ENCODE assay signal across 9 cellular contexts in the genomic region with DNA sequence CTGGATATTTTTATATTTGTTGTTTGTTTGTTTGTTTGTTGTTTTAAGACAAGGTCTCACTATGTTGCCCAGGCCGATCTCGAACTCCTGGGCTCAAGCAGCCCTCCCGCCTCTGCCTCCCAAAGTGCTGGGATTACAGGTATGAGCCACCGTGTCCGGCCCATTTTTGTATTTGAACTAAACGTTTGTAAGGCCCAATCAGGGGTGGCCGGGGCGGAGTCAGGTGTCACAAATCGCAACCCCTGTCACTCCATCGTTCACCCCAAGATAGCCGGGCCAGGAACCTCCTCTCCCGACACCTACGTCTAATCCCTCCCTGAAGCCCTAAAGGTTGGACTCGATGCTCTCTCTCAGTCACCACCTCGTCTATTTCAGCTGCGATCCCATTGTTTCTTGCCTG. TPM values are rescaled to one million over a fixed set of nuclear protein-coding genes. Genes with fewer than 3 reads are reported as not detected.
DNase-seq lines count a peak whose midpoint lies in the region; ATAC-seq, FAIRE-seq and TF ChIP-seq lines count a peak whose summit lies in the region.
"Had no signal": no experiment of that assay in that cellular context is flagged by ENCODE, and none has a peak within 500 bp of the region (broad histone marks: within the 10 kb centered on the region; RNA-seq: fewer than 3 reads in every experiment).

No MANE protein-coding gene starts in this region.

- POLR2A ChIA-PET in A549 (lab: Yijun Ruan, JAX): no interaction called here

- no peaks in the 10 kb centered on the region for H3K36me3 Mint-ChIP-seq in activated T-cell treated with anti-CD3 and anti-CD28 coated beads, Interleukin-2, amount 50 U/mL, for 4 hours (ENCODE audit: insufficient read depth)

- H3K9me2 ChIP-seq in hepatocyte (replicated peaks; ENCODE audit: insufficient read depth): no peaks in the 10 kb centered on the region

- ATAC-seq in A549: no peak
- ATAC-seq in activated T-cell treated with anti-CD3 and anti-CD28 coated beads, Interleukin-2, amount 50 U/mL, for 4 hours: peak; percentile 86 to 88
- ATAC-seq in HG02981 (IDR thresholded peaks at IDR 0.05; ENCODE audit: unreplicated experiment): no peak

- H3K9me3 Mint-ChIP-seq in activated T-cell treated with anti-CD3 and anti-CD28 coated beads, Interleukin-2, amount 50 U/mL, for 4 hours: no peaks in the 10 kb centered on the region

- H3K4me3 ChIP-seq in A549 (peak overlapping the region; percentile 55; the same call in 1 of the 3 replicates), hepatocyte (no peak overlapping the region)
- H3K4me3 ChIP-seq in Jurkat, Clone E6-1 (ENCODE audit: low read length): peak overlapping the region; percentile 22

- FAIRE-seq in A549 (lab: Jason Lieb, UNC) (no peak), urothelium cell line (lab: Jason Lieb, UNC) (no peak)

- CTCF ChIA-PET in A549 (lab: Yijun Ruan, JAX): no interaction called here

- peak overlapping the region; percentile 87 for H3K4me3 Mint-ChIP-seq in activated T-cell treated with anti-CD3 and anti-CD28 coated beads, Interleukin-2, amount 50 U/mL, for 4 hours

- peak overlapping the region; percentile 58 for H2AFZ ChIP-seq in hepatocyte

- no peaks in the 10 kb centered on the region for H3K79me2 ChIP-seq in hepatocyte

- H4K20me1 ChIP-seq in hepatocyte (ENCODE audit: insufficient read depth, poor library complexity, severe bottlenecking): no peaks in the 10 kb centered on the region

- no peaks in the 10 kb centered on the region for H3K27me3 Mint-ChIP-seq in activated T-cell treated with anti-CD3 and anti-CD28 coated beads, Interleukin-2, amount 50 U/mL, for 4 hours (ENCODE audit: low read depth)

- no peak for TF ChIP-seq POLR2A in A549 (IDR thresholded peaks at IDR 0.05; ENCODE audit: low read length)

- H3K4me1 ChIP-seq in A549 (no peaks in the 10 kb centered on the region), hepatocyte (ENCODE audit: insufficient read depth) (no peaks in the 10 kb centered on the region)

- no peak for TF ChIP-seq RAD21 in A549 (conservative IDR thresholded peaks at IDR 0.05 in 1 of 2, IDR thresholded peaks at IDR 0.05 in 1 of 2)

- 75% methylated on average over 16 of the region's 16 CpGs for WGBS in A549 (ENCODE audit: missing lambda C conversion rate)
- 79% methylated on average over 16 of the region's 16 CpGs for WGBS in hepatocyte (ENCODE audit: low lambda C conversion rate, missing lambda C conversion rate)

- DNase-seq in A549 (ENCODE audit: low read depth in 1 of 2, low spot score in 1 of 2) (no peak), hepatocyte (ENCODE audit: low spot score) (no peak), pons (ENCODE audit: low spot score) (no peak), urothelium cell line (ENCODE audit: low spot score) (no peak)
- DNase-seq in Jurkat, Clone E6-1 (ENCODE audit: low read depth, low spot score): peak; percentile 24
- DNase-seq in activated T-cell treated with anti-CD3 and anti-CD28 coated beads, Interleukin-2, amount 50 U/mL, for 4 hours: peak; percentile 32
- DNase-seq in stimulated activated CD4-positive, alpha-beta T cell treated with anti-CD3 and anti-CD28 coated beads, TNF-alpha, amount 100 ng/mL, for 4 hours (ENCODE audit: low read depth in 3 of 3): peak in 2 of 3 experiments; percentile 8 to 34

- TF ChIP-seq EP300 in A549 (IDR thresholded peaks at IDR 0.05): no peak

- no peak overlapping the region for H3K27ac ChIP-seq in A549
- H3K27ac ChIP-seq in hepatocyte: peak overlapping the region; percentile 73

- H3K9me3 ChIP-seq in A549: no peaks in the 10 kb centered on the region
- no peaks in the 10 kb centered on the region for H3K9me3 ChIP-seq in hepatocyte (ENCODE audit: low read depth)

- H3K27me3 ChIP-seq in hepatocyte: no peaks in the 10 kb centered on the region

- no peaks in the 10 kb centered on the region for H3K36me3 ChIP-seq in hepatocyte (replicated peaks; ENCODE audit: insufficient read depth, low read depth)

- H3K4me2 ChIP-seq in A549 (peak overlapping the region; percentile 86), hepatocyte (peak overlapping the region; percentile 80)

- TF ChIP-seq CTCF in A549 (IDR thresholded peaks at IDR 0.05) (no peak), hepatocyte (IDR thresholded peaks at IDR 0.05; ENCODE audit: poor library complexity) (no peak)

- peaks cover 13% of the 10 kb centered on the region for H3K4me1 Mint-ChIP-seq in activated T-cell treated with anti-CD3 and anti-CD28 coated beads, Interleukin-2, amount 50 U/mL, for 4 hours (ENCODE audit: low read depth)

TF ChIP-seq in A549, 52 proteins besides CTCF, POLR2A, EP300 and RAD21:
- TF ChIP-seq NR3C1 (IDR thresholded peaks at IDR 0.05) (no peak), POLR2AphosphoS2 (conservative IDR thresholded peaks at IDR 0.05; ENCODE audit: low read length) (no peak), MAZ (IDR thresholded peaks at IDR 0.05; ENCODE audit: borderline replicate concordance, low read depth, low read length) (no peak), ZSCAN20 (CRISPR knock-in tag; IDR thresholded peaks at IDR 0.05) (no peak), RFX5 (IDR thresholded peaks at IDR 0.05) (no peak), RCOR1 (IDR thresholded peaks at IDR 0.05; ENCODE audit: low read depth, low read length) (no peak), PBX3 (IDR thresholded peaks at IDR 0.05) (no peak), CHD4 (IDR thresholded peaks at IDR 0.05; ENCODE audit: borderline replicate concordance) (no peak)
TF ChIP-seq in A549: peak in this region for 0.

RNA-seq across cellular contexts. Expression of gene EFHC2, which starts 0.7 kb away (rescaled TPM):
- polyA plus RNA-seq in A549 (2011; rRNA removed): 0.66 and 0.80 TPM in 2 replicates
- polyA plus RNA-seq in A549 (2012; cell fraction: cytosol; rRNA removed): 0.05 and 0.12 TPM in 2 replicates
- 0.02 and 0.11 TPM in 2 replicates for polyA plus RNA-seq in A549 (2012; cell fraction: nucleus; rRNA removed)
- polyA plus RNA-seq in A549 (2017; fragmentation: RNase III; extraction: RNeasy Plus Mini Kit Qiagen cat#74134 plus additional on column Dnase treatment): 0.31 to 0.48 TPM (median 0.37 TPM) in 3 replicates
- polyA minus RNA-seq in A549 (2011; rRNA and poly(A)+ RNA removed): 0.12 and 0.19 TPM in 2 replicates
- not detected for polyA plus RNA-seq in Jurkat, Clone E6-1 (2012; ENCODE audit: insufficient read depth, insufficient read length)
- under 1 TPM in 1 of 3 donors, not detected in 2; 0.11 TPM for total RNA-seq in activated T-cell treated with anti-CD3 and anti-CD28 coated beads, Interleukin-2, amount 50 U/mL, for 4 hours
- total RNA-seq in hepatocyte: 1.8 and 3.7 TPM in 2 replicates
- polyA plus RNA-seq in hepatocyte: 0.51 and 1.3 TPM in 2 replicates
- polyA plus RNA-seq: BJ had no signal

Comparison
In these comparisons a context has a peak if more than half of its experiments do, and no peak if none do; other contexts are left out.
1. ATAC-seq: peak in activated T-cell treated with anti-CD3 and anti-CD28 coated beads, Interleukin-2, amount 50 U/mL, for 4 hours (2 of 2); none in A549 (0 of 2) and HG02981 (single experiment).
2. DNase-seq: peak in Jurkat, Clone E6-1 (single experiment), activated T-cell treated with anti-CD3 and anti-CD28 coated beads, Interleukin-2, amount 50 U/mL, for 4 hours (single experiment) and stimulated activated CD4-positive, alpha-beta T cell treated with anti-CD3 and anti-CD28 coated beads, TNF-alpha, amount 100 ng/mL, for 4 hours (2 of 3); none in A549 (0 of 2), hepatocyte (single experiment), pons (single experiment) and urothelium cell line (single experiment).